12 cellular contexts compared by ENCODE assay signal in genomic region chr3:140292684-140293083, GRCh38.
DNase-seq lines count a peak whose midpoint lies in the region; ATAC-seq, FAIRE-seq and TF ChIP-seq lines count a peak whose summit lies in the region.
"Had no signal": no experiment of that assay in that cellular context is flagged by ENCODE, and none has a peak within 500 bp of the region (broad histone marks: within the 10 kb centered on the region; RNA-seq: fewer than 3 reads in every experiment).

No MANE protein-coding gene starts in this region.

- DNase-seq in DMS79 (lab: John Stamatoyannopoulos, UW) = peak; percentile 71
- no peak for DNase-seq in RWPE2 (ENCODE audit: low spot score)
- peak; percentile 65 for DNase-seq in fibroblast of villous mesenchyme (ENCODE audit: low read depth)
- DNase-seq in pons (ENCODE audit: low spot score) = peak; percentile 37
- DNase-seq in GM13976 (ENCODE audit: low spot score) = no peak
- no peak for DNase-seq in NCI-H2029 treated with DMSO at 0.1 percent for 48 hours (lab: John Stamatoyannopoulos, UW)
- DNase-seq in GM12891 (ENCODE audit: insufficient read length, low spot score) = no peak
- no peak for DNase-seq in stimulated activated naive CD4-positive, alpha-beta T cell (lab: John Stamatoyannopoulos, UW)
- DNase-seq: activated CD8-positive, alpha-beta memory T cell treated with anti-CD3 and anti-CD28 coated beads, Interleukin-2, amount 10 ng/mL, durations not matched to agents 7 days and 5 days; CD4-positive, alpha-beta memory T cell; naive thymus-derived CD4-positive, alpha-beta T cell; stimulated activated CD4-positive, alpha-beta T cell treated with anti-CD3 and anti-CD28 coated beads, Interleukin-2, amount 100 ng/mL, for 48 hours had no signal

- H3K36me3 ChIP-seq in RWPE2 (ENCODE audit: low read depth) = no peaks in the 10 kb centered on the region

- H3K4me1 ChIP-seq in RWPE2 (ENCODE audit: insufficient read depth, poor library complexity, severe bottlenecking) = peaks cover 32% of the 10 kb centered on the region

- FAIRE-seq in GM12891 (lab: Jason Lieb, UNC) = no peak

- peak; percentile 73 for ATAC-seq in RWPE2 (ENCODE audit: low read depth)
- ATAC-seq: activated CD8-positive, alpha-beta memory T cell treated with anti-CD3 and anti-CD28 coated beads, Interleukin-2, amount 10 ng/mL, durations not matched to agents 7 days and 5 days; naive thymus-derived CD4-positive, alpha-beta T cell had no signal

- no peak for TF ChIP-seq POLR2A in GM12891 (IDR thresholded peaks at IDR 0.05; ENCODE audit: low read depth, low read length)

- H3K9me3 ChIP-seq in RWPE2 (ENCODE audit: severe bottlenecking) = no peaks in the 10 kb centered on the region

- no peaks in the 10 kb centered on the region for H3K27me3 ChIP-seq in RWPE2 (ENCODE audit: insufficient read depth, poor library complexity, severe bottlenecking)

- H3K27ac ChIP-seq in RWPE2 (ENCODE audit: poor library complexity, severe bottlenecking) = peak overlapping the region; percentile 86

- in situ Hi-C loops in GM13976 (cut with MboI; ENCODE audit: low sequenced_read_pairs, unreplicated experiment) = no loop called here

- H3K4me3 ChIP-seq in RWPE2 (ENCODE audit: severe bottlenecking) (no peak overlapping the region), fibroblast of villous mesenchyme (ENCODE audit: low read depth, low read length) (no peak overlapping the region)

- TF ChIP-seq CTCF in RWPE2 (IDR thresholded peaks at IDR 0.05; ENCODE audit: poor library complexity, severe bottlenecking) (no peak), fibroblast of villous mesenchyme (IDR thresholded peaks at IDR 0.05; ENCODE audit: insufficient read depth, low read depth, low read length) (no peak), GM13976 (IDR thresholded peaks at IDR 0.05; ENCODE audit: borderline replicate concordance, control extremely low read depth, extremely low read depth, insufficient read depth, missing control alignments) (no peak)

TF ChIP-seq in GM12891, 5 proteins besides CTCF, POLR2A, EP300 and RAD21:
- TF ChIP-seq TAF1 (IDR thresholded peaks at IDR 0.05; ENCODE audit: low read depth, low read length) (no peak), PAX5 (IDR thresholded peaks at IDR 0.05; ENCODE audit: insufficient read depth, low read length, severe bottlenecking) (no peak), POU2F2 (IDR thresholded peaks at IDR 0.05; ENCODE audit: low read depth, low read length) (no peak), POLR2AphosphoS5 (IDR thresholded peaks at IDR 0.05; ENCODE audit: low read depth, low read length) (no peak)

Comparison
In these comparisons a context has a peak if more than half of its experiments do, and no peak if none do; other contexts are left out.
1. DNase-seq: peak in DMS79 (single experiment), fibroblast of villous mesenchyme (single experiment) and pons (single experiment); none in RWPE2 (single experiment), GM13976 (single experiment), NCI-H2029 treated with DMSO at 0.1 percent for 48 hours (single experiment), GM12891 (single experiment) and stimulated activated naive CD4-positive, alpha-beta T cell (0 of 6).